13 cellular contexts compared by ENCODE assay signal in genomic region chr2:176159678-176160250, GRCh38. TPM values are rescaled to one million over a fixed set of nuclear protein-coding genes. Genes with fewer than 3 reads are reported as not detected.
A peak's percentile ranks its signal among the peaks of the same experiment; 100 is the strongest.
DNase-seq lines count a peak whose midpoint lies in the region; ATAC-seq and TF ChIP-seq lines count a peak whose summit lies in the region.
"Had no signal": no experiment of that assay in that cellular context is flagged by ENCODE, and none has a peak within 500 bp of the region (broad histone marks: within the 10 kb centered on the region; RNA-seq: fewer than 3 reads in every experiment).

No MANE protein-coding gene starts in this region.

- H3K4me3 ChIP-seq in smooth muscle cell = no peak overlapping the region

- H3F3A ChIP-seq in smooth muscle cell (ENCODE audit: low read depth) = no peaks in the 10 kb centered on the region

- DNase-seq in T-helper 17 cell (no peak), foreskin keratinocyte (no peak), smooth muscle cell (lab: John Stamatoyannopoulos, UW; ENCODE audit: unreplicated experiment) (no peak), kidney glomerular epithelial cell (lab: John Stamatoyannopoulos, UW) (no peak), NCI-H1048 (lab: John Stamatoyannopoulos, UW) (no peak)
- DNase-seq: Caco-2; effector memory CD4-positive, alpha-beta T cell; NCI-H510A; SHP77; stimulated activated CD4-positive, alpha-beta T cell treated with anti-CD3 and anti-CD28 coated beads, Interleukin-4, amount 100 ng/mL, for 1 hour had no signal

- H3K27me3 ChIP-seq in foreskin keratinocyte (peaks cover 87% of the 10 kb centered on the region), smooth muscle cell (ENCODE audit: low read depth) (peaks cover 100% of the 10 kb centered on the region)

- no peak overlapping the region for H2AFZ ChIP-seq in smooth muscle cell (ENCODE audit: low read depth)

- H3K4me1 Mint-ChIP-seq in T-helper 17 cell = peaks cover 7% of the 10 kb centered on the region

- H3K27ac ChIP-seq in foreskin keratinocyte = no peak overlapping the region
- no peak overlapping the region for H3K27ac ChIP-seq in smooth muscle cell (ENCODE audit: low read depth)

- H3K4me1 ChIP-seq in foreskin keratinocyte (peaks cover 3% of the 10 kb centered on the region), smooth muscle cell (ENCODE audit: low read depth) (peaks cover 11% of the 10 kb centered on the region)
- H3K4me1 ChIP-seq: Caco-2 had no signal

- H3K4me3 Mint-ChIP-seq in T-helper 17 cell = no peak overlapping the region
- H3K4me3 Mint-ChIP-seq: memory B cell had no signal

- H3K9me3 ChIP-seq in T-helper 17 cell (ENCODE audit: control insufficient read depth, low read length, poor library complexity, severe bottlenecking) (peaks cover 4% of the 10 kb centered on the region), smooth muscle cell (replicated peaks; ENCODE audit: low read depth) (no peaks in the 10 kb centered on the region)
- H3K9me3 ChIP-seq: Caco-2 had no signal

- peaks cover 4% of the 10 kb centered on the region for H4K20me1 ChIP-seq in smooth muscle cell (ENCODE audit: low read depth)

- no peaks in the 10 kb centered on the region for H3K36me3 ChIP-seq in smooth muscle cell (ENCODE audit: low read depth)

- H3K4me2 ChIP-seq in smooth muscle cell = peak overlapping the region; percentile 83

- H3K36me3 Mint-ChIP-seq in T-helper 17 cell (ENCODE audit: low read depth) = peaks cover 5% of the 10 kb centered on the region

- ATAC-seq in T-helper 17 cell (no peak), foreskin keratinocyte (peak; percentile 33), GM19463 (IDR thresholded peaks at IDR 0.05; ENCODE audit: unreplicated experiment) (no peak)

- H3K9ac ChIP-seq in smooth muscle cell (ENCODE audit: low read depth) = no peak overlapping the region

- TF ChIP-seq CTCF in foreskin keratinocyte (conservative IDR thresholded peaks at IDR 0.05) = no peak
- TF ChIP-seq CTCF in smooth muscle cell (IDR thresholded peaks at IDR 0.05; ENCODE audit: borderline replicate concordance, insufficient read depth, poor library complexity, severe bottlenecking) = no peak

- H3K27ac Mint-ChIP-seq in T-helper 17 cell = peak overlapping the region; percentile 6
- H3K27ac Mint-ChIP-seq: memory B cell, progenitor cell of endocrine pancreas had no signal

- peaks cover 89% of the 10 kb centered on the region for H3K27me3 Mint-ChIP-seq in T-helper 17 cell

- no peaks in the 10 kb centered on the region for H3K79me2 ChIP-seq in smooth muscle cell (ENCODE audit: low read depth)

- 2% methylated on average over 43 of the region's 44 CpGs for WGBS in smooth muscle cell (ENCODE audit: low lambda C conversion rate)

RNA-seq across cellular contexts. Expression of gene HOXD3, which starts 2.7 kb away (rescaled TPM):
- total RNA-seq in T-helper 17 cell = not detected
- 0.32 and 1.2 TPM in 2 replicates for total RNA-seq in foreskin keratinocyte
- polyA plus RNA-seq in foreskin keratinocyte = 0.23 and 0.45 TPM in 2 replicates
- 0.63 TPM in 1 of 2 replicates, not detected in the other for total RNA-seq in smooth muscle cell
- polyA plus RNA-seq in smooth muscle cell = not detected in 2 replicates
- total RNA-seq: progenitor cell of endocrine pancreas had no signal

RNA-seq across cellular contexts. Expression of gene HOXD4, which starts 8.4 kb away (rescaled TPM):
- total RNA-seq in T-helper 17 cell (not detected), foreskin keratinocyte (0.32 and 0.82 TPM in 2 replicates), smooth muscle cell (0.09 TPM in 1 of 2 replicates, not detected in the other)
- polyA plus RNA-seq in foreskin keratinocyte (0.39 and 0.83 TPM in 2 replicates), smooth muscle cell (not detected in 2 replicates)
- total RNA-seq: progenitor cell of endocrine pancreas had no signal

RNA-seq across cellular contexts. Expression of gene HOXD1, which starts 28.7 kb away (rescaled TPM):
- total RNA-seq in T-helper 17 cell = not detected
- total RNA-seq in foreskin keratinocyte = not detected in 2 replicates
- polyA plus RNA-seq in foreskin keratinocyte = 0.04 TPM in 1 of 2 replicates, not detected in the other
- total RNA-seq in smooth muscle cell = not detected in 2 replicates
- not detected in 2 replicates for polyA plus RNA-seq in smooth muscle cell
- total RNA-seq: Caco-2, progenitor cell of endocrine pancreas had no signal

RNA-seq across cellular contexts. Expression of gene HOXD8, which starts 30.3 kb away (rescaled TPM):
- total RNA-seq in T-helper 17 cell (not detected), foreskin keratinocyte (6.5 and 10.8 TPM in 2 replicates), smooth muscle cell (0.13 and 2.0 TPM in 2 replicates)
- polyA plus RNA-seq in foreskin keratinocyte (7.0 and 9.7 TPM in 2 replicates), smooth muscle cell (not detected in 2 replicates)
- total RNA-seq: Caco-2, progenitor cell of endocrine pancreas had no signal

RNA-seq across cellular contexts. Expression of gene HOXD9, which starts 37.2 kb away (rescaled TPM):
- total RNA-seq in T-helper 17 cell = not detected
- 0.14 and 0.37 TPM in 2 replicates for total RNA-seq in foreskin keratinocyte
- polyA plus RNA-seq in foreskin keratinocyte = 0.21 and 0.47 TPM in 2 replicates
- 0.45 and 0.49 TPM in 2 replicates for total RNA-seq in smooth muscle cell
- polyA plus RNA-seq in smooth muscle cell = 1.4 and 2.2 TPM in 2 replicates
- total RNA-seq: Caco-2, progenitor cell of endocrine pancreas had no signal
